1 cellular context compared by ENCODE assay signal in genomic region chr18:6406075-6406909, GRCh38.
A peak's percentile ranks its signal among the peaks of the same experiment; 100 is the strongest.
TF ChIP-seq lines count a peak whose summit lies in the region.

No MANE protein-coding gene starts in this region.

TF ChIP-seq in HepG2, 621 proteins besides CTCF, POLR2A, EP300 and RAD21 (continued from another document and continues in another):
- 0 out of 2 replicates have a peak, but pooled peaks have one; percentile 27 for TF ChIP-seq CREB1 (IDR thresholded peaks at IDR 0.05)
- peak; percentile 29; the same call in 1 of the 2 replicates for TF ChIP-seq CREB1 (CRISPR knock-in tag; IDR thresholded peaks at IDR 0.05)
- 0 out of 2 replicates have a peak, but pooled peaks have one; percentile 17 for TF ChIP-seq SP5 (CRISPR knock-in tag; IDR thresholded peaks at IDR 0.05; ENCODE audit: borderline replicate concordance, low read depth)
- TF ChIP-seq PATZ1 (CRISPR knock-in tag; IDR thresholded peaks at IDR 0.05) = peak; percentile 61
- TF ChIP-seq ZGPAT (CRISPR knock-in tag; IDR thresholded peaks at IDR 0.05) = 0 out of 2 replicates have a peak, but pooled peaks have one; percentile 34
- no peak for TF ChIP-seq ZNF674 (CRISPR knock-in tag; IDR thresholded peaks at IDR 0.05; ENCODE audit: low read depth)
- no peak for TF ChIP-seq ESRRA (CRISPR knock-in tag; IDR thresholded peaks at IDR 0.05; ENCODE audit: low read depth)
- no peak for TF ChIP-seq PAX8 (CRISPR knock-in tag; IDR thresholded peaks at IDR 0.05; ENCODE audit: borderline replicate concordance)
- TF ChIP-seq POGZ (CRISPR knock-in tag; IDR thresholded peaks at IDR 0.05) = peak; percentile 55; the same call in 1 of the 2 replicates
- TF ChIP-seq ZNF441 (CRISPR knock-in tag; IDR thresholded peaks at IDR 0.05; ENCODE audit: borderline replicate concordance) = 0 out of 2 replicates have a peak, but pooled peaks have one; percentile 7
- TF ChIP-seq ATF7 (IDR thresholded peaks at IDR 0.05) = 0 out of 2 replicates have a peak, but pooled peaks have one; percentile 16
- TF ChIP-seq ATF7 (CRISPR knock-in tag; IDR thresholded peaks at IDR 0.05) = no peak
- TF ChIP-seq ZNF549 (CRISPR knock-in tag; IDR thresholded peaks at IDR 0.05) = no peak
- TF ChIP-seq ZNF777 (CRISPR knock-in tag; IDR thresholded peaks at IDR 0.05) = 0 out of 2 replicates have a peak, but pooled peaks have one; percentile 17
- TF ChIP-seq FOSL2 (CRISPR knock-in tag; IDR thresholded peaks at IDR 0.05) = peak; percentile 84
- TF ChIP-seq ZBTB49 (CRISPR knock-in tag; IDR thresholded peaks at IDR 0.05; ENCODE audit: borderline replicate concordance) = no peak
- TF ChIP-seq AKNA (CRISPR knock-in tag; IDR thresholded peaks at IDR 0.05; ENCODE audit: borderline replicate concordance) = no peak
- TF ChIP-seq ZNF281 (CRISPR knock-in tag; IDR thresholded peaks at IDR 0.05; ENCODE audit: borderline replicate concordance) = peak; percentile 52; the same call in 1 of the 2 replicates
- no peak for TF ChIP-seq SIX4 (CRISPR knock-in tag; IDR thresholded peaks at IDR 0.05)
- no peak for TF ChIP-seq HMGXB3 (CRISPR knock-in tag; IDR thresholded peaks at IDR 0.05; ENCODE audit: borderline replicate concordance)
- TF ChIP-seq PAXIP1 (CRISPR knock-in tag; conservative IDR thresholded peaks at IDR 0.05) = no peak; the same call in 1 of the 2 replicates
- TF ChIP-seq NRL (CRISPR knock-in tag; IDR thresholded peaks at IDR 0.05; ENCODE audit: borderline replicate concordance) = no peak
- TF ChIP-seq FOXK2 (IDR thresholded peaks at IDR 0.05) = no peak
- no peak for TF ChIP-seq ZNF691 (CRISPR knock-in tag; IDR thresholded peaks at IDR 0.05; ENCODE audit: borderline replicate concordance, low read depth)
- TF ChIP-seq UBTF (CRISPR knock-in tag; IDR thresholded peaks at IDR 0.05) = no peak
- TF ChIP-seq CHD4 (IDR thresholded peaks at IDR 0.05; ENCODE audit: borderline replicate concordance, low read length) = peak; percentile 83; the same call in 1 of the 2 replicates
